In genomic region chr12:79333144-79333543, GRCh38 we compare ENCODE assay signal across 27 cellular contexts.
"Had no signal": no experiment of that assay in that cellular context is flagged by ENCODE, and none has a peak within 500 bp of the region (broad histone marks: within the 10 kb centered on the region; RNA-seq: fewer than 3 reads in every experiment).

No MANE protein-coding gene starts in this region.

- H3K4me3 Mint-ChIP-seq: natural killer cell; nephron; neural progenitor cell; stimulated activated effector memory CD8-positive, alpha-beta T cell treated with anti-CD3 and anti-CD28 coated beads, Interleukin-12 subunit alpha, Interleukin-12 subunit beta, amount 100 ng/mL, for 72 hours; stimulated activated naive B cell treated with anti-CD40 and anti-IgM and Interleukin-4, amounts not matched to agents 10 μg/mL and 1 μg/mL and 100 μg/mL, for 72 hours; stimulated activated naive CD8-positive, alpha-beta T cell treated with anti-CD3 and anti-CD28 coated beads, Interleukin-15, Interleukin-2, amounts not matched to agents 100 ng/mL and 50 ng/mL, for 24 hours had no signal

- H3K27me3 ChIP-seq: neural progenitor cell, ovary, right lobe of liver, sigmoid colon, stomach, thyroid gland, tibial nerve, upper lobe of left lung, vagina had no signal

- H3K79me2 ChIP-seq: parathyroid adenoma had no signal

- H3K27me3 Mint-ChIP-seq: progenitor cell of endocrine pancreas; stimulated activated naive B cell treated with anti-CD40 and anti-IgM and Interleukin-4, amounts not matched to agents 10 μg/mL and 1 μg/mL and 100 μg/mL, for 72 hours; stimulated activated naive CD8-positive, alpha-beta T cell treated with anti-CD3 and anti-CD28 coated beads, Interleukin-15, Interleukin-2, amounts not matched to agents 100 ng/mL and 50 ng/mL, for 24 hours had no signal

- H3K4me3 ChIP-seq: neural progenitor cell, ovary, psoas muscle, right lobe of liver, sigmoid colon, stomach, thoracic aorta, thyroid gland, tibial nerve, upper lobe of left lung, vagina had no signal

- H2AFZ ChIP-seq: neural progenitor cell, parathyroid adenoma had no signal

- H3K4me1 ChIP-seq: neural progenitor cell, parathyroid adenoma, psoas muscle, right lobe of liver, sigmoid colon, stomach, thyroid gland, tibial nerve, upper lobe of left lung, vagina had no signal

- ATAC-seq: natural killer cell; psoas muscle; right cardiac atrium; right lobe of liver; stimulated activated effector memory CD8-positive, alpha-beta T cell treated with anti-CD3 and anti-CD28 coated beads, Interleukin-12 subunit alpha, Interleukin-12 subunit beta, amount 100 ng/mL, for 72 hours; stimulated activated naive B cell treated with anti-CD40 and anti-IgM and Interleukin-4, amounts not matched to agents 10 μg/mL and 1 μg/mL and 100 μg/mL, for 72 hours had no signal

- H3K4me2 ChIP-seq: neural progenitor cell had no signal

- H3K27ac ChIP-seq: neural progenitor cell, ovary, parathyroid adenoma, psoas muscle, right lobe of liver, sigmoid colon, stomach, thoracic aorta, thyroid gland, tibial nerve, upper lobe of left lung, vagina had no signal

- H3K9me3 ChIP-seq: ovary, psoas muscle, right lobe of liver, sigmoid colon, stomach, thoracic aorta, thyroid gland, tibial nerve, upper lobe of left lung, vagina had no signal

- DNase-seq: natural killer cell; occipital lobe; ovary; posterior cingulate gyrus; psoas muscle; right cardiac atrium; right lobe of liver; sigmoid colon; small intestine; stimulated activated CD4-positive, alpha-beta T cell treated with anti-CD3 and anti-CD28 coated beads, Interleukin-15, amount 100 ng/mL, for 24 hours; stimulated activated CD4-positive, alpha-beta T cell treated with anti-CD3 and anti-CD28 coated beads, Interleukin-2, amount 100 ng/mL, for 24 hours; stimulated activated CD4-positive, alpha-beta T cell treated with anti-CD3 and anti-CD28 coated beads, Interleukin-2, amount 100 ng/mL, for 48 hours; stimulated activated CD4-positive, alpha-beta T cell treated with anti-CD3 and anti-CD28 coated beads, Interleukin-4, amount 100 ng/mL, for 24 hours; stimulated activated naive B cell treated with anti-CD40 and anti-IgM and Interleukin-4, amounts not matched to agents 10 μg/mL and 1 μg/mL and 100 μg/mL, for 72 hours; stimulated activated naive CD4-positive, alpha-beta T cell treated with Interleukin-2 at 50 U/mL for 16 hours; stomach; thyroid gland; upper lobe of left lung had no signal

- H3K9ac ChIP-seq: neural progenitor cell, parathyroid adenoma had no signal

- H3K36me3 ChIP-seq: neural progenitor cell, ovary, right lobe of liver, sigmoid colon, stomach, thoracic aorta, thyroid gland, tibial nerve, upper lobe of left lung, vagina had no signal

- H3K4me1 Mint-ChIP-seq: natural killer cell; nephron; neural progenitor cell; stimulated activated effector memory CD8-positive, alpha-beta T cell treated with anti-CD3 and anti-CD28 coated beads, Interleukin-12 subunit alpha, Interleukin-12 subunit beta, amount 100 ng/mL, for 72 hours; stimulated activated naive B cell treated with anti-CD40 and anti-IgM and Interleukin-4, amounts not matched to agents 10 μg/mL and 1 μg/mL and 100 μg/mL, for 72 hours had no signal

- H3K36me3 Mint-ChIP-seq: natural killer cell; neural progenitor cell; stimulated activated effector memory CD8-positive, alpha-beta T cell treated with anti-CD3 and anti-CD28 coated beads, Interleukin-12 subunit alpha, Interleukin-12 subunit beta, amount 100 ng/mL, for 72 hours; stimulated activated naive B cell treated with anti-CD40 and anti-IgM and Interleukin-4, amounts not matched to agents 10 μg/mL and 1 μg/mL and 100 μg/mL, for 72 hours had no signal

- H3K27ac Mint-ChIP-seq: natural killer cell; nephron; neural progenitor cell; progenitor cell of endocrine pancreas; stimulated activated effector memory CD8-positive, alpha-beta T cell treated with anti-CD3 and anti-CD28 coated beads, Interleukin-12 subunit alpha, Interleukin-12 subunit beta, amount 100 ng/mL, for 72 hours; stimulated activated naive B cell treated with anti-CD40 and anti-IgM and Interleukin-4, amounts not matched to agents 10 μg/mL and 1 μg/mL and 100 μg/mL, for 72 hours; stimulated activated naive CD8-positive, alpha-beta T cell treated with anti-CD3 and anti-CD28 coated beads, Interleukin-15, Interleukin-2, amounts not matched to agents 100 ng/mL and 50 ng/mL, for 24 hours had no signal

- H3K9me3 Mint-ChIP-seq: nephron; neural progenitor cell; stimulated activated naive B cell treated with anti-CD40 and anti-IgM and Interleukin-4, amounts not matched to agents 10 μg/mL and 1 μg/mL and 100 μg/mL, for 72 hours; stimulated activated naive CD8-positive, alpha-beta T cell treated with anti-CD3 and anti-CD28 coated beads, Interleukin-15, Interleukin-2, amounts not matched to agents 100 ng/mL and 50 ng/mL, for 24 hours had no signal
